8 cellular contexts compared by ENCODE assay signal in the genomic region with DNA sequence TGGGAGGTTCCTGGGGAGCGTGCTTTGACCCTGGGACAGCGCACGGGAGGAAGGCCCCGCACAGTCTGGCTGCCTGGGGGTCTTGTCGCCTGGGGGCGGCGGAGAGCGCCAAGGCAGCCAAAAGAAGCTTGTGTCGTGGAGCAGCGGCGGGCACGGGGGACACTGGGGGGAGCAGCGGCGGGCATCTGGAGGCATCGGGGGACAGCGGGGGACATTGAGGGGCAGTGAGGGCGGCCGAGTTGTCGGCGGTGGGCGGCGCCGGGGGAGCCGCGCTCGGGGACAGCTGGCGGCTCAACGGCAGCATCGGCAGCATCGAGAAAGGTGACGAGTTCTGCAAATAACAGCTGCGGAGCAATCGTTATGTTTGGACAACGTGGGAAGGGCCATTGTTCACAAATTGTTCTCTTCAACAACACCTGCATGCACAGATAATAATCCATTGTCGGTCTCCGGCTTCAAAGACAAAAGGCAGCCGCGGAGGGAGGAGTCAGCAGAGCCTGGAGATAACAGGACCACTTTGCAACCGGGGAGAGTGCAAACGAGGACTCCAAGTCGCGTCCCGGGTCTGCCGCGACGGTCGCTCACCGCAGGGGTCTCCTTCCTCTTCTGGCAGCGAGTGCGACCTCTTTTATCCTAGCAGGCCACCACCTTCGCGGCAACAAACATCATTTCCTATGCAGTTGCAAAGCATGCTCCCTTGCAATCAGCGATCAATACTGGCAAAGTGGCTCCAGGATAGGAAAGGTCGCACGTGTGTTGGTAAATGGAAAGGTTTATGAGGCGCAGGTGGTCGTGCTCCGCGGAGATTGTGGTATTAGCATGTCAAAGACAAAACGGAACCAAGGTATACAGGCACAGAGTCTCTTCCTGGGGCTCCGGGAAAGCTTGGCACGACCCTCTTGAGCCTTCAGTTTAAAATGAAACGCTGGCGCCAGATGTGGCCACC.
DNase-seq lines count a peak whose midpoint lies in the region; ATAC-seq, FAIRE-seq and TF ChIP-seq lines count a peak whose summit lies in the region.

No MANE protein-coding gene starts in this region.

- no peaks in the 10 kb centered on the region for H3K27me3 ChIP-seq in pancreas

- DNase-seq in COR-L47 (lab: John Stamatoyannopoulos, UW), result peak; percentile 99
- peak; percentile 99 for DNase-seq in NCI-H146 (lab: John Stamatoyannopoulos, UW)
- peak; percentile 47 for DNase-seq in activated T-cell treated with anti-CD3 and anti-CD28 coated beads, Interleukin-2, amount 50 U/mL, for 1 hour
- peak in 1 of 2 donors; percentile 51 for DNase-seq in foreskin fibroblast
- DNase-seq in pancreas, result peak in 2 of 6 donors; percentile 24 to 62
- no peak for DNase-seq in kidney tubule cell (ENCODE audit: low spot score)
- DNase-seq in GF-D8 (lab: John Stamatoyannopoulos, UW), result no peak

- intact Hi-C loops in pancreas (cut with DNase I), result no loop called here

- no peak for FAIRE-seq in pancreas (lab: Jason Lieb, UNC)

- peaks cover 0 to 10% (median 0%) of the 10 kb centered on the region in 3 donors for H3K4me1 ChIP-seq in pancreas

- TF ChIP-seq CTCF in foreskin fibroblast (IDR thresholded peaks at IDR 0.05; ENCODE audit: low read depth, low read length) (no peak), pancreas (IDR thresholded peaks at IDR 0.05) (no peak)

- no peaks in the 10 kb centered on the region for H3K9me3 ChIP-seq in pancreas

- WGBS in pancreas, 2 donors, result 9 to 10% methylated on average over 64 of the region's 64 CpGs

- peak; percentile 25 to 66 (median 41) for ATAC-seq in pancreas
- no peak for ATAC-seq in GM19324 (IDR thresholded peaks at IDR 0.05; ENCODE audit: low FRiP score, unreplicated experiment)

- H3K4me3 ChIP-seq in foreskin fibroblast (ENCODE audit: low read depth in 1 of 2, low read length in 2 of 2) (peak overlapping the region; percentile 49 to 54), pancreas (peak overlapping the region; percentile 12 to 40 (median 18))

- no peak overlapping the region for H3K27ac ChIP-seq in pancreas

- no peaks in the 10 kb centered on the region for H3K36me3 ChIP-seq in pancreas

Comparison
In these comparisons a context has a peak if more than half of its experiments do, and no peak if none do; other contexts are left out.
1. DNase-seq: peak in COR-L47 (single experiment), NCI-H146 (single experiment) and activated T-cell treated with anti-CD3 and anti-CD28 coated beads, Interleukin-2, amount 50 U/mL, for 1 hour (single experiment); none in kidney tubule cell (single experiment) and GF-D8 (single experiment).